ENCODE assay signal across 1 cellular context in genomic region chr2:64359892-64360657, GRCh38.
TF ChIP-seq lines count a peak whose summit lies in the region.

No MANE protein-coding gene starts in this region.

TF ChIP-seq in GM12878, 131 proteins besides CTCF, POLR2A, EP300 and RAD21 (continued from another document):
- TF ChIP-seq REST (IDR thresholded peaks at IDR 0.05; ENCODE audit: low read depth, low read length) (no peak), PAX8 (IDR thresholded peaks at IDR 0.05) (no peak)
